ENCODE assay signal across 22 cellular contexts in genomic region chr22:28005513-28005912, GRCh38.
"Had no signal": no experiment of that assay in that cellular context is flagged by ENCODE, and none has a peak within 500 bp of the region (broad histone marks: within the 10 kb centered on the region; RNA-seq: fewer than 3 reads in every experiment).

No MANE protein-coding gene starts in this region.

- H3K27me3 Mint-ChIP-seq: naive thymus-derived CD4-positive, alpha-beta T cell; stimulated activated naive B cell treated with anti-CD40 and anti-IgM and Interleukin-4, amounts not matched to agents 10 μg/mL and 1 μg/mL and 100 μg/mL, for 72 hours; stimulated activated naive CD8-positive, alpha-beta T cell treated with anti-CD3 and anti-CD28 coated beads, Interleukin-15, amount 100 ng/mL, for 72 hours had no signal

- DNase-seq: cortex of kidney; dorsolateral prefrontal cortex; effector CD8-positive, alpha-beta T cell; gastrocnemius medialis; kidney; left colon; mammary epithelial cell; naive thymus-derived CD4-positive, alpha-beta T cell; nephron progenitor cell; psoas muscle; retina; sigmoid colon; stimulated activated CD4-positive, alpha-beta T cell treated with anti-CD3 and anti-CD28 coated beads, Interleukin-2, amount 100 ng/mL, for 24 hours; stimulated activated CD4-positive, alpha-beta T cell treated with anti-CD3 and anti-CD28 coated beads, Interleukin-4, amount 100 ng/mL, for 4 hours; stimulated activated naive B cell treated with anti-CD40 and anti-IgM and Interleukin-4, amounts not matched to agents 10 μg/mL and 1 μg/mL and 100 μg/mL, for 72 hours; stimulated activated naive CD8-positive, alpha-beta T cell treated with anti-CD3 and anti-CD28 coated beads, Interleukin-15, amount 100 ng/mL, for 72 hours; testis; transverse colon had no signal

- H3K27ac Mint-ChIP-seq: naive thymus-derived CD4-positive, alpha-beta T cell; nephron progenitor cell; stimulated activated naive B cell treated with anti-CD40 and anti-IgM and Interleukin-4, amounts not matched to agents 10 μg/mL and 1 μg/mL and 100 μg/mL, for 72 hours; stimulated activated naive CD8-positive, alpha-beta T cell treated with anti-CD3 and anti-CD28 coated beads, Interleukin-15, amount 100 ng/mL, for 72 hours had no signal

- H3K27ac ChIP-seq: dorsolateral prefrontal cortex, epithelial cell of prostate, gastrocnemius medialis, neutrophil, psoas muscle, skin epidermis, testis, transverse colon had no signal

- ATAC-seq: gastrocnemius medialis; left colon; naive thymus-derived CD4-positive, alpha-beta T cell; psoas muscle; stimulated activated naive B cell treated with anti-CD40 and anti-IgM and Interleukin-4, amounts not matched to agents 10 μg/mL and 1 μg/mL and 100 μg/mL, for 72 hours; stimulated activated naive CD8-positive, alpha-beta T cell treated with anti-CD3 and anti-CD28 coated beads, Interleukin-15, amount 100 ng/mL, for 72 hours had no signal

- H3K27me3 ChIP-seq: dorsolateral prefrontal cortex, esophagus muscularis mucosa, gastrocnemius medialis, neutrophil, sigmoid colon, testis, transverse colon had no signal

- H3K4me3 Mint-ChIP-seq: naive thymus-derived CD4-positive, alpha-beta T cell; nephron progenitor cell; stimulated activated naive B cell treated with anti-CD40 and anti-IgM and Interleukin-4, amounts not matched to agents 10 μg/mL and 1 μg/mL and 100 μg/mL, for 72 hours; stimulated activated naive CD8-positive, alpha-beta T cell treated with anti-CD3 and anti-CD28 coated beads, Interleukin-15, amount 100 ng/mL, for 72 hours had no signal

- H3K4me3 ChIP-seq: dorsolateral prefrontal cortex, esophagus muscularis mucosa, gastrocnemius medialis, psoas muscle, sigmoid colon, skin epidermis, testis, transverse colon had no signal

- H3K36me3 Mint-ChIP-seq: naive thymus-derived CD4-positive, alpha-beta T cell; stimulated activated naive B cell treated with anti-CD40 and anti-IgM and Interleukin-4, amounts not matched to agents 10 μg/mL and 1 μg/mL and 100 μg/mL, for 72 hours had no signal

- H3K9me3 ChIP-seq: esophagus muscularis mucosa, gastrocnemius medialis, neutrophil, psoas muscle, sigmoid colon, testis, transverse colon had no signal

- H3K4me1 Mint-ChIP-seq: naive thymus-derived CD4-positive, alpha-beta T cell; nephron progenitor cell; stimulated activated naive B cell treated with anti-CD40 and anti-IgM and Interleukin-4, amounts not matched to agents 10 μg/mL and 1 μg/mL and 100 μg/mL, for 72 hours; stimulated activated naive CD8-positive, alpha-beta T cell treated with anti-CD3 and anti-CD28 coated beads, Interleukin-15, amount 100 ng/mL, for 72 hours had no signal

- H3K9me3 Mint-ChIP-seq: naive thymus-derived CD4-positive, alpha-beta T cell; nephron progenitor cell; stimulated activated naive B cell treated with anti-CD40 and anti-IgM and Interleukin-4, amounts not matched to agents 10 μg/mL and 1 μg/mL and 100 μg/mL, for 72 hours; stimulated activated naive CD8-positive, alpha-beta T cell treated with anti-CD3 and anti-CD28 coated beads, Interleukin-15, amount 100 ng/mL, for 72 hours had no signal

- H3K4me1 ChIP-seq: psoas muscle, testis had no signal

- H3K36me3 ChIP-seq: gastrocnemius medialis, neutrophil, transverse colon had no signal
